In genomic region chr21:42225042-42225441, GRCh38 we compare ENCODE assay signal across 31 cellular contexts.
"Had no signal": no experiment of that assay in that cellular context is flagged by ENCODE, and none has a peak within 500 bp of the region (broad histone marks: within the 10 kb centered on the region; RNA-seq: fewer than 3 reads in every experiment).

No MANE protein-coding gene starts in this region.

- FAIRE-seq: bronchial epithelial cell had no signal

- H3K9me3 Mint-ChIP-seq: activated naive CD8-positive, alpha-beta T cell treated with anti-CD3 and anti-CD28 coated beads, Interleukin-2, amount 50 U/mL, for 24 hours; activated T-cell treated with anti-CD3 and anti-CD28 coated beads, Interleukin-2, amount 50 U/mL, for 24 hours; activated T-helper 2 cell treated with anti-CD3 and anti-CD28 coated beads, Interferon-gamma antibody, Interleukin-2, Interleukin-4, amounts not matched to agents 10 μg/mL and 5 μg/mL and 100 μg/mL, durations not matched to agents 14 hours and 24 hours and 36 hours; T-helper 1 cell treated with Interleukin-12 subunit alpha and Interleukin-12 subunit beta and Interleukin-4 antibody, amounts not matched to agents 30 μg/mL and 1 μg/mL, for 36 hours; WTC11 had no signal

- H3K4me3 ChIP-seq: MG63, SJCRH30, SK-N-MC had no signal

- H3K4me3 Mint-ChIP-seq: activated CD8-positive, alpha-beta T cell treated with anti-CD3 and anti-CD28 coated beads, Interleukin-2, amount 10 ng/mL, durations not matched to agents 7 days and 5 days; activated naive CD8-positive, alpha-beta T cell; activated naive CD8-positive, alpha-beta T cell treated with anti-CD3 and anti-CD28 coated beads, Interleukin-2, amount 50 U/mL, for 24 hours; activated T-cell treated with anti-CD3 and anti-CD28 coated beads, Interleukin-2, amount 50 U/mL, for 24 hours; brain; T-helper 1 cell treated with Interleukin-12 subunit alpha and Interleukin-12 subunit beta and Interleukin-4 antibody, amounts not matched to agents 30 μg/mL and 1 μg/mL, for 36 hours; T-helper 2 cell treated with Interferon-gamma antibody and Interleukin-4, amounts not matched to agents 5 μg/mL and 100 μg/mL, for 36 hours; WTC11 had no signal

- H3K27ac Mint-ChIP-seq: activated CD8-positive, alpha-beta T cell treated with anti-CD3 and anti-CD28 coated beads, Interleukin-2, amount 10 ng/mL, durations not matched to agents 7 days and 5 days; activated naive CD8-positive, alpha-beta T cell treated with anti-CD3 and anti-CD28 coated beads, Interleukin-2, amount 50 U/mL, for 24 hours; activated T-cell treated with anti-CD3 and anti-CD28 coated beads, Interleukin-2, amount 50 U/mL, for 24 hours; activated T-helper 2 cell treated with anti-CD3 and anti-CD28 coated beads, Interferon-gamma antibody, Interleukin-2, Interleukin-4, amounts not matched to agents 10 μg/mL and 5 μg/mL and 100 μg/mL, durations not matched to agents 14 hours and 24 hours and 36 hours; brain; T-helper 1 cell treated with Interleukin-12 subunit alpha and Interleukin-12 subunit beta and Interleukin-4 antibody, amounts not matched to agents 30 μg/mL and 1 μg/mL, for 36 hours; T-helper 2 cell treated with Interferon-gamma antibody and Interleukin-4, amounts not matched to agents 5 μg/mL and 100 μg/mL, for 36 hours; WTC11 had no signal

- H3K4me1 ChIP-seq: SJCRH30 had no signal

- H3K27ac ChIP-seq: SJCRH30, SK-N-MC had no signal

- H3K36me3 ChIP-seq: MG63, SJCRH30 had no signal

- H3K36me3 Mint-ChIP-seq: WTC11 had no signal

- ATAC-seq: activated CD4-positive, CD25-positive, alpha-beta regulatory T cell treated with anti-CD3 and anti-CD28 coated beads, Interleukin-2, amount 50 U/mL, for 24 hours; activated CD8-positive, alpha-beta T cell treated with anti-CD3 and anti-CD28 coated beads, Interleukin-2, amount 10 ng/mL, durations not matched to agents 7 days and 5 days; activated naive CD8-positive, alpha-beta T cell treated with anti-CD3 and anti-CD28 coated beads, Interleukin-2, amount 50 U/mL, for 24 hours; WTC11 had no signal

- H3K9me3 ChIP-seq: MG63, SJCRH30 had no signal

- DNase-seq: activated CD4-positive, alpha-beta T cell treated with anti-CD3 and anti-CD28 coated beads for 48 hours; activated CD8-positive, alpha-beta T cell treated with anti-CD3 and anti-CD28 coated beads, Interleukin-2, amount 10 ng/mL, durations not matched to agents 7 days and 5 days; activated gamma-delta T cell; activated naive CD4-positive, alpha-beta T cell treated with Interleukin-2 at 50 U/mL for 16 hours; activated naive CD8-positive, alpha-beta T cell treated with anti-CD3 and anti-CD28 coated beads, Interleukin-2, amount 50 U/mL, for 24 hours; activated T-cell treated with anti-CD3 and anti-CD28 coated beads, Interleukin-2, amount 50 U/mL, for 24 hours; anterior cingulate cortex; caudate nucleus; cerebellar nuclear complex; Karpas-422; KBM-7; MG63; NCI-H1048; NCI-H1105 treated with DMSO at 0.1 percent for 48 hours; NCI-H1436; NCI-H1694; NCI-H1930; NCI-H2081 treated with DMSO at 0.1 percent for 48 hours; NCI-H345; NCI-H524 treated with DMSO at 0.1 percent for 48 hours; SHP77; SJCRH30 had no signal

- H3K27me3 Mint-ChIP-seq: activated naive CD8-positive, alpha-beta T cell; activated naive CD8-positive, alpha-beta T cell treated with anti-CD3 and anti-CD28 coated beads, Interleukin-2, amount 50 U/mL, for 24 hours; activated T-cell treated with anti-CD3 and anti-CD28 coated beads, Interleukin-2, amount 50 U/mL, for 24 hours had no signal
